Comparison of ENCODE assay signal across 2 cellular contexts in genomic region chr17:37844977-37845293, GRCh38.
TF ChIP-seq lines count a peak whose summit lies in the region.

No MANE protein-coding gene starts in this region.

TF ChIP-seq in HCT116, 20 proteins besides CTCF, POLR2A, EP300 and RAD21:
- no peak for TF ChIP-seq EGR1 (IDR thresholded peaks at IDR 0.05; ENCODE audit: low read depth)
- TF ChIP-seq CEBPB (IDR thresholded peaks at IDR 0.05; ENCODE audit: low read depth): no peak
- TF ChIP-seq TCF7L2 (IDR thresholded peaks at IDR 0.05; ENCODE audit: borderline replicate concordance, extremely low read depth, insufficient read depth, insufficient read length): no peak
- TF ChIP-seq JUND (IDR thresholded peaks at IDR 0.05): no peak
- TF ChIP-seq ELF1 (IDR thresholded peaks at IDR 0.05; ENCODE audit: borderline replicate concordance, low read depth): no peak
- TF ChIP-seq MAX (IDR thresholded peaks at IDR 0.05): no peak
- TF ChIP-seq, protein P1, sequence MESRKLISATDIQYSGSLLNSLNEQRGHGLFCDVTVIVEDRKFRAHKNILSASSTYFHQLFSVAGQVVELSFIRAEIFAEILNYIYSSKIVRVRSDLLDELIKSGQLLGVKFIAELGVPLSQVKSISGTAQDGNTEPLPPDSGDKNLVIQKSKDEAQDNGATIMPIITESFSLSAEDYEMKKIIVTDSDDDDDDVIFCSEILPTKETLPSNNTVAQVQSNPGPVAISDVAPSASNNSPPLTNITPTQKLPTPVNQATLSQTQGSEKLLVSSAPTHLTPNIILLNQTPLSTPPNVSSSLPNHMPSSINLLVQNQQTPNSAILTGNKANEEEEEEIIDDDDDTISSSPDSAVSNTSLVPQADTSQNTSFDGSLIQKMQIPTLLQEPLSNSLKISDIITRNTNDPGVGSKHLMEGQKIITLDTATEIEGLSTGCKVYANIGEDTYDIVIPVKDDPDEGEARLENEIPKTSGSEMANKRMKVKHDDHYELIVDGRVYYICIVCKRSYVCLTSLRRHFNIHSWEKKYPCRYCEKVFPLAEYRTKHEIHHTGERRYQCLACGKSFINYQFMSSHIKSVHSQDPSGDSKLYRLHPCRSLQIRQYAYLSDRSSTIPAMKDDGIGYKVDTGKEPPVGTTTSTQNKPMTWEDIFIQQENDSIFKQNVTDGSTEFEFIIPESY (IDR thresholded peaks at IDR 0.05; ENCODE audit: extremely low read depth, insufficient replicate concordance, low read length): no peak
- TF ChIP-seq SP1 (IDR thresholded peaks at IDR 0.05; ENCODE audit: low read depth): no peak
- no peak for TF ChIP-seq POLR2AphosphoS5 (IDR thresholded peaks at IDR 0.05; ENCODE audit: low read depth, low read length)
- TF ChIP-seq SIN3A (IDR thresholded peaks at IDR 0.05; ENCODE audit: low read depth): no peak
- no peak for TF ChIP-seq ZNF274 (IDR thresholded peaks at IDR 0.05; ENCODE audit: low read depth, low read length)
- no peak for TF ChIP-seq ZFX (IDR thresholded peaks at IDR 0.05)
- TF ChIP-seq, protein P2, sequence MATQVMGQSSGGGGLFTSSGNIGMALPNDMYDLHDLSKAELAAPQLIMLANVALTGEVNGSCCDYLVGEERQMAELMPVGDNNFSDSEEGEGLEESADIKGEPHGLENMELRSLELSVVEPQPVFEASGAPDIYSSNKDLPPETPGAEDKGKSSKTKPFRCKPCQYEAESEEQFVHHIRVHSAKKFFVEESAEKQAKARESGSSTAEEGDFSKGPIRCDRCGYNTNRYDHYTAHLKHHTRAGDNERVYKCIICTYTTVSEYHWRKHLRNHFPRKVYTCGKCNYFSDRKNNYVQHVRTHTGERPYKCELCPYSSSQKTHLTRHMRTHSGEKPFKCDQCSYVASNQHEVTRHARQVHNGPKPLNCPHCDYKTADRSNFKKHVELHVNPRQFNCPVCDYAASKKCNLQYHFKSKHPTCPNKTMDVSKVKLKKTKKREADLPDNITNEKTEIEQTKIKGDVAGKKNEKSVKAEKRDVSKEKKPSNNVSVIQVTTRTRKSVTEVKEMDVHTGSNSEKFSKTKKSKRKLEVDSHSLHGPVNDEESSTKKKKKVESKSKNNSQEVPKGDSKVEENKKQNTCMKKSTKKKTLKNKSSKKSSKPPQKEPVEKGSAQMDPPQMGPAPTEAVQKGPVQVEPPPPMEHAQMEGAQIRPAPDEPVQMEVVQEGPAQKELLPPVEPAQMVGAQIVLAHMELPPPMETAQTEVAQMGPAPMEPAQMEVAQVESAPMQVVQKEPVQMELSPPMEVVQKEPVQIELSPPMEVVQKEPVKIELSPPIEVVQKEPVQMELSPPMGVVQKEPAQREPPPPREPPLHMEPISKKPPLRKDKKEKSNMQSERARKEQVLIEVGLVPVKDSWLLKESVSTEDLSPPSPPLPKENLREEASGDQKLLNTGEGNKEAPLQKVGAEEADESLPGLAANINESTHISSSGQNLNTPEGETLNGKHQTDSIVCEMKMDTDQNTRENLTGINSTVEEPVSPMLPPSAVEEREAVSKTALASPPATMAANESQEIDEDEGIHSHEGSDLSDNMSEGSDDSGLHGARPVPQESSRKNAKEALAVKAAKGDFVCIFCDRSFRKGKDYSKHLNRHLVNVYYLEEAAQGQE (IDR thresholded peaks at IDR 0.05; ENCODE audit: low read depth): no peak
- TF ChIP-seq YY1 (IDR thresholded peaks at IDR 0.05; ENCODE audit: extremely low read depth, insufficient replicate concordance, low read depth, low read length): no peak
- no peak for TF ChIP-seq EZH2 (IDR thresholded peaks at IDR 0.05)
- no peak for TF ChIP-seq CBX3 (IDR thresholded peaks at IDR 0.05; ENCODE audit: low read depth)

TF ChIP-seq in K562, 482 proteins besides CTCF, POLR2A, EP300 and RAD21:
- TF ChIP-seq RCOR1 (IDR thresholded peaks at IDR 0.05; ENCODE audit: borderline replicate concordance in 1 of 2, low read depth in 2 of 2, low read length in 2 of 2) (no peak), ZNF384 (IDR thresholded peaks at IDR 0.05; ENCODE audit: low read depth, low read length) (no peak), TSHZ1 (CRISPR knock-in tag; IDR thresholded peaks at IDR 0.05) (no peak), CHD1 (IDR thresholded peaks at IDR 0.05; ENCODE audit: low read length) (no peak), ETV1 (tag; conservative IDR thresholded peaks at IDR 0.05; ENCODE audit: low read depth) (no peak), BHLHE40 (IDR thresholded peaks at IDR 0.05; ENCODE audit: low read length) (no peak), TCF3 (CRISPR knock-in tag; IDR thresholded peaks at IDR 0.05) (no peak), ZNF165 (CRISPR knock-in tag; IDR thresholded peaks at IDR 0.05; ENCODE audit: borderline replicate concordance) (no peak), PHB (CRISPR knock-in tag; IDR thresholded peaks at IDR 0.05) (no peak), MAX (CRISPR knock-in tag; IDR thresholded peaks at IDR 0.05) (no peak)
- TF ChIP-seq, protein P3, sequence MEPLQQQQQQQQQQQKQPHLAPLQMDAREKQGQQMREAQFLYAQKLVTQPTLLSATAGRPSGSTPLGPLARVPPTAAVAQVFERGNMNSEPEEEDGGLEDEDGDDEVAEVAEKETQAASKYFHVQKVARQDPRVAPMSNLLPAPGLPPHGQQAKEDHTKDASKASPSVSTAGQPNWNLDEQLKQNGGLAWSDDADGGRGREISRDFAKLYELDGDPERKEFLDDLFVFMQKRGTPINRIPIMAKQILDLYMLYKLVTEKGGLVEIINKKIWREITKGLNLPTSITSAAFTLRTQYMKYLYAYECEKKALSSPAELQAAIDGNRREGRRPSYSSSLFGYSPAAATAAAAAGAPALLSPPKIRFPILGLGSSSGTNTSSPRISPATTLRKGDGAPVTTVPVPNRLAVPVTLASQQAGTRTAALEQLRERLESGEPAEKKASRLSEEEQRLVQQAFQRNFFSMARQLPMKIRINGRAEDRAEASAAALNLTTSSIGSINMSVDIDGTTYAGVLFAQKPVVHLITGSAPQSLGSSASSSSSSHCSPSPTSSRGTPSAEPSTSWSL (CRISPR knock-in tag; IDR thresholded peaks at IDR 0.05; ENCODE audit: borderline replicate concordance): no peak
